In genomic region chr15:40040293-40040635, GRCh38 we compare ENCODE assay signal across 9 cellular contexts. TPM values are rescaled to one million over a fixed set of nuclear protein-coding genes. Genes with fewer than 3 reads are reported as not detected.
DNase-seq lines count a peak whose midpoint lies in the region; ATAC-seq and TF ChIP-seq lines count a peak whose summit lies in the region.
"Had no signal": no experiment of that assay in that cellular context is flagged by ENCODE, and none has a peak within 500 bp of the region (broad histone marks: within the 10 kb centered on the region; RNA-seq: fewer than 3 reads in every experiment).

No MANE protein-coding gene starts in this region.

- H3K9ac ChIP-seq in SK-N-MC (ENCODE audit: insufficient read length), result peak overlapping the region; percentile 41
- no peak overlapping the region for H3K9ac ChIP-seq in fibroblast of lung (ENCODE audit: insufficient read depth, low read length)

- no peak overlapping the region for H2AFZ ChIP-seq in fibroblast of lung (ENCODE audit: low read length)

- no peak for TF ChIP-seq CTCF in fibroblast of lung (conservative IDR thresholded peaks at IDR 0.05 in 1 of 2, IDR thresholded peaks at IDR 0.05 in 1 of 2; ENCODE audit: low read depth in 1 of 2, low read length in 2 of 2)
- TF ChIP-seq CTCF in spleen (IDR thresholded peaks at IDR 0.05 in 8 of 11, conservative IDR thresholded peaks at IDR 0.05 in 3 of 11), result no peak

- WGBS in spleen, 5 donors, result 53 to 61% (median 56%) methylated on average over 6 of the region's 6 CpGs

- peak overlapping the region; percentile 51 for H3K4me3 ChIP-seq in SK-N-MC
- H3K4me3 ChIP-seq in fibroblast of lung (replicated peaks in 1 of 4; ENCODE audit: control extremely low read depth in 1 of 4, insufficient read depth in 1 of 4, low read depth in 3 of 4, low read length in 4 of 4), result peak overlapping the region in 1 of 4 experiments; percentile 31
- peak overlapping the region in 4 of 8 donors; percentile 68 to 96 (median 74) for H3K4me3 ChIP-seq in spleen

- H3K27ac ChIP-seq in SK-N-MC (peak overlapping the region; percentile 74), fibroblast of lung (ENCODE audit: insufficient read depth, low read length) (no peak overlapping the region), spleen (peak overlapping the region in 6 of 8 donors; percentile 15 to 98 (median 94))

- peaks cover 4% of the 10 kb centered on the region for H3K4me1 ChIP-seq in fibroblast of lung (ENCODE audit: control insufficient read depth, extremely low read depth, insufficient read depth, low read length)
- peaks cover 23 to 64% (median 44%) of the 10 kb centered on the region in 6 donors for H3K4me1 ChIP-seq in spleen

- peak overlapping the region; percentile 64 for H3K4me2 ChIP-seq in fibroblast of lung (ENCODE audit: extremely low read depth, insufficient read depth, low read length)

- DNase-seq in activated CD8-positive, alpha-beta memory T cell treated with anti-CD3 and anti-CD28 coated beads for 24 hours, result peak; percentile 58
- no peak for DNase-seq in activated CD8-positive, alpha-beta memory T cell treated with anti-CD3 and anti-CD28 coated beads, Interleukin-2, amount 50 U/mL, for 48 hours
- DNase-seq in SK-N-MC (ENCODE audit: low read depth, low spot score) (no peak), fibroblast of lung (ENCODE audit: low read depth in 2 of 2) (no peak), spleen (no peak), NCI-H2196 treated with DMSO at 0.1 percent for 48 hours (lab: John Stamatoyannopoulos, UW; ENCODE audit: unreplicated experiment) (no peak)
- DNase-seq in central memory CD4-positive, alpha-beta T cell, result no peak
- DNase-seq: NCI-H526 had no signal

- TF ChIP-seq POLR2A in spleen (IDR thresholded peaks at IDR 0.05), result no peak

- H4K20me1 ChIP-seq in fibroblast of lung (ENCODE audit: control insufficient read depth, extremely low read depth, insufficient read depth, low read length), result no peaks in the 10 kb centered on the region

- H3K36me3 ChIP-seq in SK-N-MC (ENCODE audit: insufficient read depth, low read length) (peaks cover 30% of the 10 kb centered on the region), fibroblast of lung (ENCODE audit: control insufficient read depth, insufficient read depth, low read length) (peaks cover 6% of the 10 kb centered on the region), spleen (peaks cover 0 to 26% (median 19%) of the 10 kb centered on the region in 6 donors)

- H3K27me3 ChIP-seq in fibroblast of lung (ENCODE audit: control insufficient read depth, insufficient read depth, low read length), result no peaks in the 10 kb centered on the region
- no peaks in the 10 kb centered on the region for H3K27me3 ChIP-seq in spleen (replicated peaks in 1 of 7)

- intact Hi-C loops in spleen (cut with DNase I; ENCODE audit: low total_unique reads), result no loop called here

- peaks cover 16% of the 10 kb centered on the region for H3K79me2 ChIP-seq in fibroblast of lung (ENCODE audit: control insufficient read depth, insufficient read depth, low read length)

- H3K9me3 ChIP-seq in SK-N-MC (ENCODE audit: low read depth, low read length) (no peaks in the 10 kb centered on the region), fibroblast of lung (ENCODE audit: control insufficient read depth, insufficient read depth, low read depth, low read length) (no peaks in the 10 kb centered on the region), spleen (no peaks in the 10 kb centered on the region)

- no peak for ATAC-seq in HG03520 (IDR thresholded peaks at IDR 0.05; ENCODE audit: unreplicated experiment)

RNA-seq across cellular contexts. Expression of gene SRP14, which starts 1.3 kb away (rescaled TPM):
- total RNA-seq in fibroblast of lung (162 and 174 TPM in 2 replicates), spleen (100 to 1,000 TPM; 109 to 256 (median 145) TPM)
- polyA plus RNA-seq in fibroblast of lung (434 and 465 TPM in 2 replicates), spleen (100 to 1,000 TPM; 295 to 356 (median 353) TPM)
- polyA plus RNA-seq in fibroblast of lung (2012), result 342 and 345 TPM in 2 replicates
- 9.0 and 17.0 TPM in 2 replicates for polyA minus RNA-seq in fibroblast of lung (ENCODE audit: low replicate concordance)
